1 cellular context compared by ENCODE assay signal in genomic region chr6:137705166-137706064, GRCh38.
A peak's percentile ranks its signal among the peaks of the same experiment; 100 is the strongest.
TF ChIP-seq lines count a peak whose summit lies in the region.

No MANE protein-coding gene starts in this region.

TF ChIP-seq in K562, 482 proteins besides CTCF, POLR2A, EP300 and RAD21 (continued from another document):
- TF ChIP-seq, protein P1, sequence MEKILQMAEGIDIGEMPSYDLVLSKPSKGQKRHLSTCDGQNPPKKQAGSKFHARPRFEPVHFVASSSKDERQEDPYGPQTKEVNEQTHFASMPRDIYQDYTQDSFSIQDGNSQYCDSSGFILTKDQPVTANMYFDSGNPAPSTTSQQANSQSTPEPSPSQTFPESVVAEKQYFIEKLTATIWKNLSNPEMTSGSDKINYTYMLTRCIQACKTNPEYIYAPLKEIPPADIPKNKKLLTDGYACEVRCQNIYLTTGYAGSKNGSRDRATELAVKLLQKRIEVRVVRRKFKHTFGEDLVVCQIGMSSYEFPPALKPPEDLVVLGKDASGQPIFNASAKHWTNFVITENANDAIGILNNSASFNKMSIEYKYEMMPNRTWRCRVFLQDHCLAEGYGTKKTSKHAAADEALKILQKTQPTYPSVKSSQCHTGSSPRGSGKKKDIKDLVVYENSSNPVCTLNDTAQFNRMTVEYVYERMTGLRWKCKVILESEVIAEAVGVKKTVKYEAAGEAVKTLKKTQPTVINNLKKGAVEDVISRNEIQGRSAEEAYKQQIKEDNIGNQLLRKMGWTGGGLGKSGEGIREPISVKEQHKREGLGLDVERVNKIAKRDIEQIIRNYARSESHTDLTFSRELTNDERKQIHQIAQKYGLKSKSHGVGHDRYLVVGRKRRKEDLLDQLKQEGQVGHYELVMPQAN (IDR thresholded peaks at IDR 0.05; ENCODE audit: borderline replicate concordance) = no peak
- 0 out of 2 replicates have a peak, but pooled peaks have one; percentile 23 for TF ChIP-seq L3MBTL2 (IDR thresholded peaks at IDR 0.05)
- TF ChIP-seq SMAD2 (IDR thresholded peaks at IDR 0.05; ENCODE audit: low read depth, low read length) = 0 out of 2 replicates have a peak, but pooled peaks have one; percentile 31
- peak in 1 of 2 experiments; percentile 98; a peak in 2 of 4 replicates for TF ChIP-seq MLLT1 (IDR thresholded peaks at IDR 0.05)
- no peak for TF ChIP-seq ZNF197 (CRISPR knock-in tag; IDR thresholded peaks at IDR 0.05; ENCODE audit: low read depth)
- peak; percentile 86 for TF ChIP-seq RBM39 (optimal IDR thresholded peaks at IDR 0.05; ENCODE audit: low read depth, low read length)
- TF ChIP-seq ARID2 (IDR thresholded peaks at IDR 0.05) = peak; percentile 88
- 0 out of 2 replicates have a peak, but pooled peaks have one; percentile 22 for TF ChIP-seq RB1 (IDR thresholded peaks at IDR 0.05; ENCODE audit: low read depth)
- TF ChIP-seq ZBTB17 (CRISPR knock-in tag; IDR thresholded peaks at IDR 0.05) = peak; percentile 99
- TF ChIP-seq NFRKB (IDR thresholded peaks at IDR 0.05; ENCODE audit: low read depth) = no peak
- 0 out of 2 replicates have a peak, but pooled peaks have one; percentile 27 for TF ChIP-seq ZBTB33 (CRISPR knock-in tag; IDR thresholded peaks at IDR 0.05)
- TF ChIP-seq BMI1 (IDR thresholded peaks at IDR 0.05; ENCODE audit: low read length) = peak; percentile 52; the same call in 1 of the 2 replicates
- TF ChIP-seq MYBL2 (IDR thresholded peaks at IDR 0.05; ENCODE audit: low read depth) = no peak
- no peak for TF ChIP-seq MYBL2 (CRISPR knock-in tag; IDR thresholded peaks at IDR 0.05; ENCODE audit: borderline replicate concordance)
- peak in 1 of 2 experiments; percentile 84; a peak in 2 of 4 replicates for TF ChIP-seq ZMIZ1 (IDR thresholded peaks at IDR 0.05; ENCODE audit: low read depth in 2 of 2, low read length in 2 of 2)
- TF ChIP-seq SMC3 (conservative IDR thresholded peaks at IDR 0.05; ENCODE audit: insufficient read depth, low read depth, low read length) = peak; percentile 98
- TF ChIP-seq, protein P2, sequence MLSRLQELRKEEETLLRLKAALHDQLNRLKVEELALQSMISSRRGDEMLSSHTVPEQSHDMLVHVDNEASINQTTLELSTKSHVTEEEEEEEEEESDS (CRISPR knock-in tag; IDR thresholded peaks at IDR 0.05) = no peak
- no peak for TF ChIP-seq SNIP1 (IDR thresholded peaks at IDR 0.05; ENCODE audit: low read depth)
- peak; percentile 92 for TF ChIP-seq XRCC5 (IDR thresholded peaks at IDR 0.05; ENCODE audit: low read depth, low read length)
- 0 out of 2 replicates have a peak, but pooled peaks have one; percentile 10 for TF ChIP-seq MAFK (IDR thresholded peaks at IDR 0.05; ENCODE audit: low read length)
- peak; percentile 79; the same call in 1 of the 2 replicates for TF ChIP-seq MYC (IDR thresholded peaks at IDR 0.05; ENCODE audit: low read depth, low read length)
- TF ChIP-seq MYC (CRISPR knock-in tag; IDR thresholded peaks at IDR 0.05; ENCODE audit: borderline replicate concordance, low read depth) = no peak
- no peak for TF ChIP-seq RBM15 (IDR thresholded peaks at IDR 0.05; ENCODE audit: insufficient read depth, low read length)
- TF ChIP-seq MAZ (CRISPR knock-in tag; conservative IDR thresholded peaks at IDR 0.05 in 1 of 2, IDR thresholded peaks at IDR 0.05 in 1 of 2) = peak; percentile 45 to 59; a peak in 1 of 4 replicates
- TF ChIP-seq YY1 (IDR thresholded peaks at IDR 0.05; ENCODE audit: borderline replicate concordance in 1 of 3, control insufficient read depth in 1 of 3, extremely low read depth in 1 of 3, insufficient read depth in 3 of 3, insufficient read length in 1 of 3, insufficient replicate concordance in 2 of 3, low read depth in 1 of 3, low read length in 2 of 3) = peak in 1 of 3 experiments; percentile 50
- no peak for TF ChIP-seq RFX7 (CRISPR knock-in tag; IDR thresholded peaks at IDR 0.05)
